1 cellular context compared by ENCODE assay signal in the genomic region with DNA sequence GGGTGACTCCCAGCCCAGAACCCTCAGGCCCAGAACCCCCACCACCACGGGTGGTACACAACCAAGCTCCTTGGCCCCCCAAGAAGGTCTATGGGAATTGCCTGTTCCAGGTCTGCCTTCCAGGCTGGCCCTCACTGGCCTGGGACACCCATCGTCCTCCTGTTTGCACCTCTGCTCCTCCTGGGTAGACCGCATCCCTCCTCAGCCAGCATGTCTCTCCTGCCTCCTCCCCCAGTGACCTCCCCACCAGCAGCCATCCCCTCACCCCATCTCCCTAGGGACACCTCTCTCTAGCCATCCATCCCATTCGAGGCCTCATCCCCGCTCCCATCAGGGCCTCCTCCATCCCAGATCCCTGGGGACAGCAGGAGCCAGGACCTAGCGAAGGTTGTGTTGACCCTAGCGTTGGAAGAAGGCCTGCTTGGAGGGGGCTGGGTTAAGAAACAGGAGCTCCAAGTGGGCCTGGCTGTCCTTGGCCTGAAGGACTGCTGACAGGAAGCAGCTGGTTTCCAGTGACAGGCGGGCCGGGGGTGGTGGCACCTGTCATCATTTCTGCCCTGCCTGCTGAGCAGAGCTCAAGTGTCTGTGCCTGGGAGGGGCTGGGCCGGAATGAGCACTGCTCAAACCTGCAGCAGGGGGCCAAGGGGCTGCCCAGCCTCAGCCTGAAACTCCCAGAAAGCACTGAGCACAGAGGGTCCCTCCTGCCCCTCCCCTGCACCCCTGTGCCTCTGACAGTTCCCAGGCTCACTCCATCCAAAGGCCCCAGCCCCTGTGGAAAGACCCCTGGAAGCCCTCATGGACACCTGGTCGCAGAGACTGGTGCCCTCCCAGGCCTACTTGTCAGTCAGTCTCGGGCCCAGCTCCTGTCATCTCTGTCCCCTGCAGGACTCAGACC.
A peak's percentile ranks its signal among the peaks of the same experiment; 100 is the strongest.
TF ChIP-seq lines count a peak whose summit lies in the region.

No MANE protein-coding gene starts in this region.

TF ChIP-seq in SK-N-SH, 30 proteins besides CTCF, POLR2A, EP300 and RAD21 (continued from another document):
- TF ChIP-seq, protein P1, sequence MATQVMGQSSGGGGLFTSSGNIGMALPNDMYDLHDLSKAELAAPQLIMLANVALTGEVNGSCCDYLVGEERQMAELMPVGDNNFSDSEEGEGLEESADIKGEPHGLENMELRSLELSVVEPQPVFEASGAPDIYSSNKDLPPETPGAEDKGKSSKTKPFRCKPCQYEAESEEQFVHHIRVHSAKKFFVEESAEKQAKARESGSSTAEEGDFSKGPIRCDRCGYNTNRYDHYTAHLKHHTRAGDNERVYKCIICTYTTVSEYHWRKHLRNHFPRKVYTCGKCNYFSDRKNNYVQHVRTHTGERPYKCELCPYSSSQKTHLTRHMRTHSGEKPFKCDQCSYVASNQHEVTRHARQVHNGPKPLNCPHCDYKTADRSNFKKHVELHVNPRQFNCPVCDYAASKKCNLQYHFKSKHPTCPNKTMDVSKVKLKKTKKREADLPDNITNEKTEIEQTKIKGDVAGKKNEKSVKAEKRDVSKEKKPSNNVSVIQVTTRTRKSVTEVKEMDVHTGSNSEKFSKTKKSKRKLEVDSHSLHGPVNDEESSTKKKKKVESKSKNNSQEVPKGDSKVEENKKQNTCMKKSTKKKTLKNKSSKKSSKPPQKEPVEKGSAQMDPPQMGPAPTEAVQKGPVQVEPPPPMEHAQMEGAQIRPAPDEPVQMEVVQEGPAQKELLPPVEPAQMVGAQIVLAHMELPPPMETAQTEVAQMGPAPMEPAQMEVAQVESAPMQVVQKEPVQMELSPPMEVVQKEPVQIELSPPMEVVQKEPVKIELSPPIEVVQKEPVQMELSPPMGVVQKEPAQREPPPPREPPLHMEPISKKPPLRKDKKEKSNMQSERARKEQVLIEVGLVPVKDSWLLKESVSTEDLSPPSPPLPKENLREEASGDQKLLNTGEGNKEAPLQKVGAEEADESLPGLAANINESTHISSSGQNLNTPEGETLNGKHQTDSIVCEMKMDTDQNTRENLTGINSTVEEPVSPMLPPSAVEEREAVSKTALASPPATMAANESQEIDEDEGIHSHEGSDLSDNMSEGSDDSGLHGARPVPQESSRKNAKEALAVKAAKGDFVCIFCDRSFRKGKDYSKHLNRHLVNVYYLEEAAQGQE (IDR thresholded peaks at IDR 0.05; ENCODE audit: low read depth, low read length): no peak
- TF ChIP-seq TCF12 (IDR thresholded peaks at IDR 0.05) (no peak), CHD2 (IDR thresholded peaks at IDR 0.05; ENCODE audit: low read length, partially characterized antibody) (no peak), TAF1 (IDR thresholded peaks at IDR 0.05; ENCODE audit: borderline replicate concordance, low read depth, low read length) (no peak), NFIC (IDR thresholded peaks at IDR 0.05; ENCODE audit: borderline replicate concordance) (no peak), NRF1 (IDR thresholded peaks at IDR 0.05; ENCODE audit: low read depth, low read length) (no peak), RFX5 (IDR thresholded peaks at IDR 0.05; ENCODE audit: low read length) (no peak), MXI1 (IDR thresholded peaks at IDR 0.05; ENCODE audit: low read depth, low read length) (peak; percentile 31; the same call in 1 of the 2 replicates), RCOR1 (IDR thresholded peaks at IDR 0.05; ENCODE audit: low read length) (no peak), SMC3 (IDR thresholded peaks at IDR 0.05; ENCODE audit: low read depth, low read length) (no peak), POLR2AphosphoS5 (IDR thresholded peaks at IDR 0.05; ENCODE audit: low read depth, low read length) (no peak)
- TF ChIP-seq, protein P2, sequence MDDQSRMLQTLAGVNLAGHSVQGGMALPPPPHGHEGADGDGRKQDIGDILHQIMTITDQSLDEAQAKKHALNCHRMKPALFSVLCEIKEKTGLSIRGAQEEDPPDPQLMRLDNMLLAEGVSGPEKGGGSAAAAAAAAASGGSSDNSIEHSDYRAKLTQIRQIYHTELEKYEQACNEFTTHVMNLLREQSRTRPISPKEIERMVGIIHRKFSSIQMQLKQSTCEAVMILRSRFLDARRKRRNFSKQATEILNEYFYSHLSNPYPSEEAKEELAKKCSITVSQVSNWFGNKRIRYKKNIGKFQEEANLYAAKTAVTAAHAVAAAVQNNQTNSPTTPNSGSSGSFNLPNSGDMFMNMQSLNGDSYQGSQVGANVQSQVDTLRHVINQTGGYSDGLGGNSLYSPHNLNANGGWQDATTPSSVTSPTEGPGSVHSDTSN (IDR thresholded peaks at IDR 0.05): no peak
- TF ChIP-seq, protein P3, sequence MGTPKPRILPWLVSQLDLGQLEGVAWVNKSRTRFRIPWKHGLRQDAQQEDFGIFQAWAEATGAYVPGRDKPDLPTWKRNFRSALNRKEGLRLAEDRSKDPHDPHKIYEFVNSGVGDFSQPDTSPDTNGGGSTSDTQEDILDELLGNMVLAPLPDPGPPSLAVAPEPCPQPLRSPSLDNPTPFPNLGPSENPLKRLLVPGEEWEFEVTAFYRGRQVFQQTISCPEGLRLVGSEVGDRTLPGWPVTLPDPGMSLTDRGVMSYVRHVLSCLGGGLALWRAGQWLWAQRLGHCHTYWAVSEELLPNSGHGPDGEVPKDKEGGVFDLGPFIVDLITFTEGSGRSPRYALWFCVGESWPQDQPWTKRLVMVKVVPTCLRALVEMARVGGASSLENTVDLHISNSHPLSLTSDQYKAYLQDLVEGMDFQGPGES (IDR thresholded peaks at IDR 0.05; ENCODE audit: low read depth, low read length): no peak
